ENCODE assay signal across 13 cellular contexts in the genomic region with DNA sequence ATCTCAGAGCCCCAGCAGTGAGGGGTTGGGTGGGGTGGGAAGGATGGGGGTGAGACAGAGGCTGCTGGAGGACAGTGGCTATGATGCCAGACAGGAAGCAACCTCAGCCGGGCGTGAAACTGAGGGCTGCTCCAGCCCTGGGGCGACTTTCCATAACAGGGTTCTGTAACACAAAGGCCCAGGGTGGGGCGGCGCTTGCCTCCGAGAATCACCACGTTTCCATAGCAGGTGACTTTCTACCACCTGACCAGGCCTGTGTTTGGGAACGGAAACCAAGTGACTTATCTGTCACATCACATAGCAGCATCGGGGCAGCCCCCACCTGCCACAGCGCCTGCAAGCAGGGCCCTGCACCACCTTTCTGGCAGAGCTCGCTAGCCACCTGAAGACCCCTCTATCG.
A peak's percentile ranks its signal among the peaks of the same experiment; 100 is the strongest.
DNase-seq lines count a peak whose midpoint lies in the region; ATAC-seq lines count a peak whose summit lies in the region.
"Had no signal": no experiment of that assay in that cellular context is flagged by ENCODE, and none has a peak within 500 bp of the region (broad histone marks: within the 10 kb centered on the region; RNA-seq: fewer than 3 reads in every experiment).

No MANE protein-coding gene starts in this region.

- no peak for ATAC-seq in HG03439 (IDR thresholded peaks at IDR 0.05; ENCODE audit: unreplicated experiment)
- ATAC-seq: right lobe of liver had no signal

- H3K36me3 Mint-ChIP-seq in activated CD4-positive, alpha-beta T cell treated with anti-CD3 and anti-CD28 coated beads, Interleukin-2, amount 10 ng/mL, durations not matched to agents 7 days and 5 days (ENCODE audit: low read depth), result no peaks in the 10 kb centered on the region
- H3K36me3 Mint-ChIP-seq in activated naive CD8-positive, alpha-beta T cell treated with anti-CD3 and anti-CD28 coated beads for 36 hours, result no peaks in the 10 kb centered on the region

- H3K4me3 Mint-ChIP-seq in activated CD4-positive, alpha-beta T cell treated with anti-CD3 and anti-CD28 coated beads, Interleukin-2, amount 10 ng/mL, durations not matched to agents 7 days and 5 days, result no peak overlapping the region
- no peak overlapping the region for H3K4me3 Mint-ChIP-seq in activated naive CD8-positive, alpha-beta T cell treated with anti-CD3 and anti-CD28 coated beads for 36 hours

- POLR2A ChIA-PET in activated CD4-positive, alpha-beta T cell treated with anti-CD3 and anti-CD28 coated beads, Interleukin-2, amount 10 ng/mL, durations not matched to agents 7 days and 5 days (lab: Charles Lee), result no interaction called here

- CTCF ChIA-PET in activated CD4-positive, alpha-beta T cell treated with anti-CD3 and anti-CD28 coated beads, Interleukin-2, amount 10 ng/mL, durations not matched to agents 7 days and 5 days (lab: Charles Lee), result no interaction called here

- peak; percentile 5 to 12 for DNase-seq in activated CD4-positive, alpha-beta T cell treated with anti-CD3 and anti-CD28 coated beads, Interleukin-2, amount 50 U/mL, for 48 hours
- no peak for DNase-seq in activated CD4-positive, alpha-beta T cell treated with anti-CD3 and anti-CD28 coated beads, Interleukin-2, amount 10 ng/mL, durations not matched to agents 7 days and 5 days
- DNase-seq in NCI-H345 (lab: John Stamatoyannopoulos, UW) (peak; percentile 74), DMS 273 treated with DMSO at 0.1 percent for 48 hours (lab: John Stamatoyannopoulos, UW) (no peak)
- DNase-seq in activated naive CD8-positive, alpha-beta T cell treated with anti-CD3 and anti-CD28 coated beads for 36 hours, result peak; percentile 14
- peak; percentile 4 to 6 for DNase-seq in stimulated activated CD8-positive, alpha-beta memory T cell treated with anti-CD3 and anti-CD28 coated beads, Interleukin-15, amount 100 ng/mL, for 48 hours (ENCODE audit: low read depth in 2 of 2)
- DNase-seq in activated CD8-positive, alpha-beta memory T cell treated with anti-CD3 and anti-CD28 coated beads, Interleukin-2, amount 50 U/mL, for 4 hours, result no peak
- DNase-seq: cerebellar nuclear complex; GF-D8; NCI-H1436; NK-92 treated with Interleukin-12 subunit alpha and Interleukin-12 subunit beta, amount 100 ng/mL, for 24 hours; right lobe of liver had no signal

- peaks cover 7% of the 10 kb centered on the region for H3K9me3 Mint-ChIP-seq in activated CD4-positive, alpha-beta T cell treated with anti-CD3 and anti-CD28 coated beads, Interleukin-2, amount 10 ng/mL, durations not matched to agents 7 days and 5 days
- peaks cover 4% of the 10 kb centered on the region for H3K9me3 Mint-ChIP-seq in activated naive CD8-positive, alpha-beta T cell treated with anti-CD3 and anti-CD28 coated beads for 36 hours

- no peak overlapping the region for H3K27ac Mint-ChIP-seq in activated CD4-positive, alpha-beta T cell treated with anti-CD3 and anti-CD28 coated beads, Interleukin-2, amount 10 ng/mL, durations not matched to agents 7 days and 5 days
- H3K27ac Mint-ChIP-seq in activated naive CD8-positive, alpha-beta T cell treated with anti-CD3 and anti-CD28 coated beads for 36 hours, result no peak overlapping the region

- peaks cover 6% of the 10 kb centered on the region for H3K4me1 Mint-ChIP-seq in activated CD4-positive, alpha-beta T cell treated with anti-CD3 and anti-CD28 coated beads, Interleukin-2, amount 10 ng/mL, durations not matched to agents 7 days and 5 days
- H3K4me1 Mint-ChIP-seq in activated naive CD8-positive, alpha-beta T cell treated with anti-CD3 and anti-CD28 coated beads for 36 hours, result peaks cover 2% of the 10 kb centered on the region

- H3K27me3 Mint-ChIP-seq in activated CD4-positive, alpha-beta T cell treated with anti-CD3 and anti-CD28 coated beads, Interleukin-2, amount 10 ng/mL, durations not matched to agents 7 days and 5 days, result peaks cover 1% of the 10 kb centered on the region
- no peaks in the 10 kb centered on the region for H3K27me3 Mint-ChIP-seq in activated naive CD8-positive, alpha-beta T cell treated with anti-CD3 and anti-CD28 coated beads for 36 hours

Comparison
In these comparisons a context has a peak if more than half of its experiments do, and no peak if none do; other contexts are left out.
1. DNase-seq: peak in activated CD4-positive, alpha-beta T cell treated with anti-CD3 and anti-CD28 coated beads, Interleukin-2, amount 50 U/mL, for 48 hours (2 of 2), NCI-H345 (single experiment), activated naive CD8-positive, alpha-beta T cell treated with anti-CD3 and anti-CD28 coated beads for 36 hours (single experiment) and stimulated activated CD8-positive, alpha-beta memory T cell treated with anti-CD3 and anti-CD28 coated beads, Interleukin-15, amount 100 ng/mL, for 48 hours (2 of 2); none in activated CD4-positive, alpha-beta T cell treated with anti-CD3 and anti-CD28 coated beads, Interleukin-2, amount 10 ng/mL, durations not matched to agents 7 days and 5 days (single experiment), DMS 273 treated with DMSO at 0.1 percent for 48 hours (single experiment) and activated CD8-positive, alpha-beta memory T cell treated with anti-CD3 and anti-CD28 coated beads, Interleukin-2, amount 50 U/mL, for 4 hours (single experiment).